ENCODE assay signal across 21 cellular contexts in genomic region chr9:114694146-114694545, GRCh38. TPM values are rescaled to one million over a fixed set of nuclear protein-coding genes. Genes with fewer than 3 reads are reported as not detected.
DNase-seq lines count a peak whose midpoint lies in the region; ATAC-seq and TF ChIP-seq lines count a peak whose summit lies in the region.
"Had no signal": no experiment of that assay in that cellular context is flagged by ENCODE, and none has a peak within 500 bp of the region (broad histone marks: within the 10 kb centered on the region; RNA-seq: fewer than 3 reads in every experiment).

No MANE protein-coding gene starts in this region.

- H3K36me3 Mint-ChIP-seq in activated CD8-positive, alpha-beta memory T cell treated with anti-CD3 and anti-CD28 coated beads, Interleukin-2, amount 10 ng/mL, durations not matched to agents 7 days and 5 days, result peaks cover 18% of the 10 kb centered on the region
- peaks cover 21% of the 10 kb centered on the region for H3K36me3 Mint-ChIP-seq in activated naive CD8-positive, alpha-beta T cell treated with anti-CD3 and anti-CD28 coated beads, Interleukin-2, amount 10 ng/mL, durations not matched to agents 7 days and 5 days

- no peak for ATAC-seq in activated CD8-positive, alpha-beta memory T cell treated with anti-CD3 and anti-CD28 coated beads, Interleukin-2, amount 10 ng/mL, durations not matched to agents 7 days and 5 days
- no peak for ATAC-seq in activated naive CD8-positive, alpha-beta T cell treated with anti-CD3 and anti-CD28 coated beads, Interleukin-2, amount 10 ng/mL, durations not matched to agents 7 days and 5 days (ENCODE audit: low read depth)
- ATAC-seq in HG03159 (IDR thresholded peaks at IDR 0.05; ENCODE audit: unreplicated experiment), result no peak
- ATAC-seq: Right ventricle myocardium inferior had no signal

- no peak overlapping the region for H3K4me3 Mint-ChIP-seq in activated CD8-positive, alpha-beta memory T cell treated with anti-CD3 and anti-CD28 coated beads, Interleukin-2, amount 10 ng/mL, durations not matched to agents 7 days and 5 days
- H3K4me3 Mint-ChIP-seq in activated naive CD8-positive, alpha-beta T cell treated with anti-CD3 and anti-CD28 coated beads, Interleukin-2, amount 10 ng/mL, durations not matched to agents 7 days and 5 days, result peak overlapping the region; percentile 48

- peak overlapping the region; percentile 83 for H3K27ac Mint-ChIP-seq in activated CD8-positive, alpha-beta memory T cell treated with anti-CD3 and anti-CD28 coated beads, Interleukin-2, amount 10 ng/mL, durations not matched to agents 7 days and 5 days
- peak overlapping the region; percentile 87 for H3K27ac Mint-ChIP-seq in activated naive CD8-positive, alpha-beta T cell treated with anti-CD3 and anti-CD28 coated beads, Interleukin-2, amount 10 ng/mL, durations not matched to agents 7 days and 5 days

- intact Hi-C loops in cardiac septum (cut with DNase I), result no loop called here

- H3K27me3 ChIP-seq in KMS-11 (ENCODE audit: insufficient read depth, low read depth), result peaks cover 44% of the 10 kb centered on the region
- H3K27me3 ChIP-seq: breast epithelium had no signal

- no peak overlapping the region for H3K27ac ChIP-seq in KMS-11
- H3K27ac ChIP-seq: breast epithelium had no signal

- CTCF ChIA-PET in activated CD8-positive, alpha-beta memory T cell treated with anti-CD3 and anti-CD28 coated beads, Interleukin-2, amount 10 ng/mL, durations not matched to agents 7 days and 5 days (lab: Charles Lee), result interaction anchor here (1.0 to 7.3 kb wide), 9 partner anchors 11 to 217 kb away, joined by 4 to 55 read pairs (median 4); partner anchors contain the start of gene TEX48

- no peaks in the 10 kb centered on the region for H4K20me1 ChIP-seq in KMS-11 (ENCODE audit: insufficient read depth)

- H3K79me2 ChIP-seq in KMS-11 (ENCODE audit: insufficient read depth, low read depth), result no peaks in the 10 kb centered on the region

- H3K4me2 ChIP-seq in KMS-11, result peak overlapping the region; percentile 23; the same call in 1 of the 2 replicates
- H3K4me2 ChIP-seq: smooth muscle cell had no signal

- H3K4me3 ChIP-seq in KMS-11 (IDR thresholded peaks at IDR 0.05; ENCODE audit: insufficient read depth, low read depth, low read length), result no peak overlapping the region
- H3K4me3 ChIP-seq: breast epithelium, smooth muscle cell had no signal

- POLR2A ChIA-PET in activated naive CD8-positive, alpha-beta T cell treated with anti-CD3 and anti-CD28 coated beads, Interleukin-2, amount 10 ng/mL, durations not matched to agents 7 days and 5 days (lab: Charles Lee), result interaction anchor here (0.6 to 5.9 kb wide), 8 partner anchors 12 to 236 kb away, joined by 3 to 89 read pairs (median 4); partner anchors contain the start of gene TNFSF8

- no peaks in the 10 kb centered on the region for H3K36me3 ChIP-seq in KMS-11 (ENCODE audit: insufficient read depth)
- H3K36me3 ChIP-seq: breast epithelium had no signal

- no peak for TF ChIP-seq CTCF in KMS-11 (conservative IDR thresholded peaks at IDR 0.05; ENCODE audit: low read depth, low read length)

- no peak overlapping the region for H3K9ac ChIP-seq in KMS-11

- peaks cover 18% of the 10 kb centered on the region for H3K27me3 Mint-ChIP-seq in activated CD8-positive, alpha-beta memory T cell treated with anti-CD3 and anti-CD28 coated beads, Interleukin-2, amount 10 ng/mL, durations not matched to agents 7 days and 5 days
- no peaks in the 10 kb centered on the region for H3K27me3 Mint-ChIP-seq in activated naive CD8-positive, alpha-beta T cell treated with anti-CD3 and anti-CD28 coated beads, Interleukin-2, amount 10 ng/mL, durations not matched to agents 7 days and 5 days

- peaks cover 64% of the 10 kb centered on the region for H3K4me1 ChIP-seq in KMS-11 (ENCODE audit: low read depth, poor library complexity, severe bottlenecking)
- H3K4me1 ChIP-seq: breast epithelium had no signal

- no peak overlapping the region for H2AFZ ChIP-seq in KMS-11 (ENCODE audit: low read depth)

- H3K9me3 Mint-ChIP-seq in activated CD8-positive, alpha-beta memory T cell treated with anti-CD3 and anti-CD28 coated beads, Interleukin-2, amount 10 ng/mL, durations not matched to agents 7 days and 5 days (ENCODE audit: low read depth), result no peaks in the 10 kb centered on the region
- H3K9me3 Mint-ChIP-seq in activated naive CD8-positive, alpha-beta T cell treated with anti-CD3 and anti-CD28 coated beads, Interleukin-2, amount 10 ng/mL, durations not matched to agents 7 days and 5 days, result peaks cover 2% of the 10 kb centered on the region

- H3K4me1 Mint-ChIP-seq in activated CD8-positive, alpha-beta memory T cell treated with anti-CD3 and anti-CD28 coated beads, Interleukin-2, amount 10 ng/mL, durations not matched to agents 7 days and 5 days, result peaks cover 97% of the 10 kb centered on the region
- H3K4me1 Mint-ChIP-seq in activated naive CD8-positive, alpha-beta T cell treated with anti-CD3 and anti-CD28 coated beads, Interleukin-2, amount 10 ng/mL, durations not matched to agents 7 days and 5 days, result peaks cover 83% of the 10 kb centered on the region

- DNase-seq in activated CD8-positive, alpha-beta memory T cell treated with anti-CD3 and anti-CD28 coated beads, Interleukin-2, amount 10 ng/mL, durations not matched to agents 7 days and 5 days, result no peak
- no peak for DNase-seq in activated CD8-positive, alpha-beta memory T cell treated with anti-CD3 and anti-CD28 coated beads, Interleukin-2, amount 50 U/mL, for 4 hours
- DNase-seq in activated naive CD8-positive, alpha-beta T cell treated with anti-CD3 and anti-CD28 coated beads, Interleukin-2, amount 10 ng/mL, durations not matched to agents 7 days and 5 days, result no peak
- DNase-seq in myocyte (ENCODE audit: low read depth) (peak; percentile 46), cardiac septum (ENCODE audit: low spot score) (no peak), HPDE6-E6E7 (ENCODE audit: extremely low spot score) (no peak)
- DNase-seq: ACHN; activated T-cell treated with anti-CD3 and anti-CD28 coated beads for 4 hours; effector CD4-positive, alpha-beta T cell; H7; Karpas-422; mesendoderm; NCI-H2029 treated with DMSO at 0.1 percent for 48 hours; NCI-H748 treated with DMSO at 0.1 percent for 48 hours had no signal

RNA-seq across cellular contexts. Expression of gene TEX48, which starts 12.2 kb away (rescaled TPM):
- 1 to 10 TPM in 1 of 2 experiments, under 1 TPM in 1; 0.73 to 1.6 TPM for total RNA-seq in activated CD8-positive, alpha-beta memory T cell treated with anti-CD3 and anti-CD28 coated beads, Interleukin-2, amount 10 ng/mL, durations not matched to agents 7 days and 5 days
- not detected for total RNA-seq in activated naive CD8-positive, alpha-beta T cell treated with anti-CD3 and anti-CD28 coated beads, Interleukin-2, amount 10 ng/mL, durations not matched to agents 7 days and 5 days
- total RNA-seq in myocyte (not detected in 2 replicates), cardiac septum (not detected)
- not detected for polyA plus RNA-seq in myocyte (2012)
- total RNA-seq: breast epithelium, fibroblast of villous mesenchyme, H7, omental fat pad, Right ventricle myocardium inferior, smooth muscle cell had no signal
- polyA plus RNA-seq: smooth muscle cell had no signal

RNA-seq across cellular contexts. Expression of gene TEX53, which starts 36.5 kb away (rescaled TPM):
- total RNA-seq in activated CD8-positive, alpha-beta memory T cell treated with anti-CD3 and anti-CD28 coated beads, Interleukin-2, amount 10 ng/mL, durations not matched to agents 7 days and 5 days, result not detected
- total RNA-seq in activated naive CD8-positive, alpha-beta T cell treated with anti-CD3 and anti-CD28 coated beads, Interleukin-2, amount 10 ng/mL, durations not matched to agents 7 days and 5 days, result not detected
- total RNA-seq in myocyte (not detected in 2 replicates), cardiac septum (not detected)
- not detected for polyA plus RNA-seq in myocyte (2012)
- total RNA-seq: breast epithelium, fibroblast of villous mesenchyme, H7, omental fat pad, Right ventricle myocardium inferior, smooth muscle cell had no signal
- polyA plus RNA-seq: smooth muscle cell had no signal
